27 cellular contexts compared by ENCODE assay signal in the genomic region with DNA sequence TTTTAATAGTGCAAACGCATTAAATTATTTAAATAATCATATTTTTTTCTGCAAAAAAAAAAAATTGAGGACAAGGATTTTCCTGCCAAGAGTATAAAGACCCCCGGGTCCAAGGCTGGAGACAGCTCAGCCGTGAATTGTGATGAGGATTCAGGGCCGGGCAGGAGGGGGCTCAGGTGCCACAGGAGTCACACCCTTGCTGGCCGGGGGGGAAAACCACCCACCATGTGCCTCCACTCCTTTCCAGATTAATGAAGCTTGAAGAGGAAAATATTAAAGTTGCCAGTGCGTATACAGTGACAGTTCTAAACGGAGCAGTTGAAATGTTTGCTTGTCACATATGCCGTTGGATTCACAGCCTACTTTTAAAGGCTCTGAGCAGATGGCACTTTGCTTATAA. TPM values are rescaled to one million over a fixed set of nuclear protein-coding genes. Genes with fewer than 3 reads are reported as not detected.
"Had no signal": no experiment of that assay in that cellular context is flagged by ENCODE, and none has a peak within 500 bp of the region (broad histone marks: within the 10 kb centered on the region; RNA-seq: fewer than 3 reads in every experiment).

No MANE protein-coding gene starts in this region.

- H3K27ac ChIP-seq: hepatocyte, left lung, lower lobe of right lung, neural progenitor cell, neutrophil, right atrium auricular region, right lobe of liver, tibial nerve, uterus had no signal

- DNase-seq: kidney glomerular epithelial cell; left cardiac atrium; left lung; lower lobe of right lung; mammary epithelial cell; mesenchymal stem cell; naive thymus-derived CD8-positive, alpha-beta T cell; nephron progenitor cell; occipital lobe; stimulated activated CD4-positive, alpha-beta T cell treated with anti-CD3 and anti-CD28 coated beads, Interleukin-1b, Interleukin-23, amount 100 ng/mL, for 48 hours; stimulated activated CD4-positive, alpha-beta T cell treated with anti-CD3 and anti-CD28 coated beads, Interleukin-2, amount 100 ng/mL, for 48 hours; stimulated activated CD4-positive, alpha-beta T cell treated with anti-CD3 and anti-CD28 coated beads, Interleukin-4, amount 100 ng/mL, for 4 hours; stimulated activated CD8-positive, alpha-beta memory T cell treated with anti-CD3 and anti-CD28 coated beads, Interleukin-4, amount 100 ng/mL, for 48 hours; stimulated activated naive CD4-positive, alpha-beta T cell treated with Interleukin-2 at 50 U/mL for 16 hours; stimulated activated naive CD8-positive, alpha-beta T cell treated with anti-CD3 and anti-CD28 coated beads, Interleukin-15, amount 100 ng/mL, for 72 hours; substantia nigra; uterus had no signal

- H3K4me1 ChIP-seq: left lung, lower lobe of right lung, right atrium auricular region, right lobe of liver, uterus had no signal

- ATAC-seq: left cardiac atrium; left lung; lower lobe of right lung; naive thymus-derived CD8-positive, alpha-beta T cell; right lobe of liver; stimulated activated memory B cell treated with anti-CD40 and anti-IgM and Interleukin-4, amounts not matched to agents 10 μg/mL and 1 μg/mL and 100 μg/mL, for 72 hours; stimulated activated naive CD8-positive, alpha-beta T cell treated with anti-CD3 and anti-CD28 coated beads, Interleukin-15, amount 100 ng/mL, for 72 hours had no signal

- H3K36me3 ChIP-seq: left lung, lower lobe of right lung, neural progenitor cell, neutrophil, right atrium auricular region, right lobe of liver, tibial nerve, uterus had no signal

- H3K4me3 ChIP-seq: hepatocyte, left lung, lower lobe of right lung, neural progenitor cell, right atrium auricular region, right lobe of liver, smooth muscle cell, tibial nerve, uterus had no signal

- H3K9me3 ChIP-seq: left lung, lower lobe of right lung, neutrophil, right atrium auricular region, right lobe of liver, uterus had no signal

- H3K27me3 ChIP-seq: hepatocyte, neural progenitor cell, right atrium auricular region, right lobe of liver, tibial nerve, uterus had no signal

- H3K4me2 ChIP-seq: hepatocyte, neural progenitor cell, smooth muscle cell had no signal

- H3K9ac ChIP-seq: neural progenitor cell had no signal

RNA-seq across cellular contexts. Expression of a gene that starts 49.7 kb away (rescaled TPM):
- total RNA-seq: mammary epithelial cell; naive thymus-derived CD8-positive, alpha-beta T cell; pulmonary artery endothelial cell; ureter had no signal
